ENCODE assay signal across 11 cellular contexts in the genomic region with DNA sequence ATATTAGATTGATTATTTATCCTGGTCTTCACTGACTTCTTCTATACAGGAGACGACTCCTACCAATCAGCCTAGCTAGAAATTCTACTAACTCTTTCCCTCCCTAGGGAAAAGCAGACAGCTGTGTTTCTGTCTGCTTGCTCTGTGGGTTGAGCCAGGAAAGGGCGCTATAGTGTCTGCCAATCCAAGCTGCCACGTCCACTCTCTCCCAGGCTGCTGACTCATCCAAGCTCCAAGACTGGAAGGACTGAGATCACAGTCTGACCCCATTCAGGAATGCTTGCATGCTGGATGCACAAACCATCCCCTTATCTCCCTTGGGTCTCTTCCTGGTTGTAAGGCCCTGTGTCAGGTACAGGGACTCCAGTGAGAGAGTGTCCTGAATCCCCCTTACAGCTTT.
DNase-seq lines count a peak whose midpoint lies in the region; ATAC-seq and TF ChIP-seq lines count a peak whose summit lies in the region.
"Had no signal": no experiment of that assay in that cellular context is flagged by ENCODE, and none has a peak within 500 bp of the region (broad histone marks: within the 10 kb centered on the region; RNA-seq: fewer than 3 reads in every experiment).

No MANE protein-coding gene starts in this region.

- no peak for TF ChIP-seq CTCF in AG09309 (IDR thresholded peaks at IDR 0.05; ENCODE audit: control insufficient read depth, insufficient read depth, low read depth, low read length, missing control alignments)
- TF ChIP-seq CTCF in mammary epithelial cell (conservative IDR thresholded peaks at IDR 0.05 in 1 of 2, IDR thresholded peaks at IDR 0.05 in 1 of 2; ENCODE audit: extremely low read depth in 1 of 2, insufficient read depth in 1 of 2, low read depth in 1 of 2, low read length in 2 of 2): no peak

- WGBS in mammary epithelial cell (ENCODE audit: low coverage, missing lambda C conversion rate): 73% methylated on average over 3 of the region's 3 CpGs

- no peak overlapping the region for H3K4me2 ChIP-seq in mammary epithelial cell (ENCODE audit: insufficient read depth, low read depth, low read length)
- H3K4me2 ChIP-seq: KMS-11 had no signal

- DNase-seq in AG09309 (ENCODE audit: low read depth) (peak; percentile 63), HT-29 (ENCODE audit: low spot score) (peak; percentile 35), mammary epithelial cell (peak; percentile 61), kidney glomerular epithelial cell (lab: John Stamatoyannopoulos, UW) (peak; percentile 92), NOMO-1 treated with DMSO at 0.1 percent for 48 hours (lab: John Stamatoyannopoulos, UW; ENCODE audit: unreplicated experiment) (no peak)
- no peak for DNase-seq in stimulated activated CD4-positive, alpha-beta T cell treated with anti-CD3 and anti-CD28 coated beads, Interleukin-4, amount 100 ng/mL, for 4 hours
- no peak for DNase-seq in activated CD4-positive, CD25-positive, alpha-beta regulatory T cell treated with anti-CD3 and anti-CD28 coated beads, Interleukin-2, amount 50 U/mL, for 72 hours
- DNase-seq: hippocampal formation, NCI-H524 treated with DMSO at 0.1 percent for 48 hours had no signal

- no peaks in the 10 kb centered on the region for H3K36me3 ChIP-seq in mammary epithelial cell (ENCODE audit: insufficient read depth, low read length)

- CTCF ChIA-PET in mammary epithelial cell (lab: Charles Lee; ENCODE audit: low non-redundant PET): no interaction called here

- H3K79me2 ChIP-seq in mammary epithelial cell (ENCODE audit: insufficient read depth, low read length): no peaks in the 10 kb centered on the region

- no peak overlapping the region for H3K27ac ChIP-seq in mammary epithelial cell (ENCODE audit: insufficient read depth, low read depth, low read length)
- H3K27ac ChIP-seq: KMS-11 had no signal

- dilution Hi-C loops in mammary epithelial cell (cut with HindIII; ENCODE audit: low sequenced_read_pairs): no loop called here

- no peaks in the 10 kb centered on the region for H3K9me3 ChIP-seq in mammary epithelial cell (replicated peaks; ENCODE audit: insufficient read depth, low read length)

- ATAC-seq in HG03196 (IDR thresholded peaks at IDR 0.05; ENCODE audit: unreplicated experiment): no peak

- in situ Hi-C loops in mammary epithelial cell (cut with MboI; ENCODE audit: low sequenced_read_pairs in 2 of 2): no loop called here

- H3K4me3 ChIP-seq in AG09309 (ENCODE audit: control insufficient read depth, low read depth, low read length) (no peak overlapping the region), mammary epithelial cell (replicated peaks in 1 of 3; ENCODE audit: insufficient read depth in 1 of 3, low read depth in 2 of 3, low read length in 3 of 3) (no peak overlapping the region)

- H3K27me3 ChIP-seq in mammary epithelial cell (ENCODE audit: insufficient read depth, low read length): no peaks in the 10 kb centered on the region

- H4K20me1 ChIP-seq in mammary epithelial cell (ENCODE audit: insufficient read depth, low read length): no peaks in the 10 kb centered on the region

- peak overlapping the region; percentile 60 for H2AFZ ChIP-seq in mammary epithelial cell (ENCODE audit: low read depth, low read length)

- no TSS peak for BruUV-seq in mammary epithelial cell (replicated peaks; lab: Mats Ljungman, UMichigan)

- peaks cover 7% of the 10 kb centered on the region for H3K4me1 ChIP-seq in mammary epithelial cell (ENCODE audit: insufficient read depth, low read length)

- H3K9ac ChIP-seq in mammary epithelial cell (ENCODE audit: insufficient read depth, low read length): no peak overlapping the region
- H3K9ac ChIP-seq: KMS-11 had no signal

- intact Hi-C loops in mammary epithelial cell (cut with micrococcal nuclease): no loop called here

Comparison
In these comparisons a context has a peak if more than half of its experiments do, and no peak if none do; other contexts are left out.
1. DNase-seq: peak in AG09309 (single experiment), HT-29 (single experiment), mammary epithelial cell (single experiment) and kidney glomerular epithelial cell (single experiment); none in stimulated activated CD4-positive, alpha-beta T cell treated with anti-CD3 and anti-CD28 coated beads, Interleukin-4, amount 100 ng/mL, for 4 hours (0 of 2), activated CD4-positive, CD25-positive, alpha-beta regulatory T cell treated with anti-CD3 and anti-CD28 coated beads, Interleukin-2, amount 50 U/mL, for 72 hours (single experiment) and NOMO-1 treated with DMSO at 0.1 percent for 48 hours (single experiment).